In the genomic region with DNA sequence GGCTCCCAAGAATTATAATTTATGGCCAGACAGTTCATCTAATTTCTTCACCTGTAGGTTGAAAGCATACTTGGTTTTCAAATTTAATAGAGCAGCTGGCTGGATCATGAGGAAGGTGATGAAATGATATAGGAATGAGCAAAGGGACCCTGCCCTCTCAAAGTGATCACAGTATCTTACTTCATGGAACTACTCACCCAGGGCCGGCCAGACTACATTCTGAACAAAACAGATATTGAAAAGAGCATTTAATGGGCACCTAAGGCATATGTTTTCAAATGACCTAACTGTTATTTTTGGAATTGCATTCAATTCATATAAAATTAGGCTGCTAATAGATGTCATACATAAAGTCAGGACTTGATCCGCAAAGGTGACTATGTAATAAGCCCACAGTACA, we compare ENCODE assay signal across 1 cellular context.
TF ChIP-seq lines count a peak whose summit lies in the region.

No MANE protein-coding gene starts in this region.

TF ChIP-seq in GM23338, 12 proteins besides CTCF, POLR2A, EP300 and RAD21 (continued from another document):
- TF ChIP-seq, protein P1, sequence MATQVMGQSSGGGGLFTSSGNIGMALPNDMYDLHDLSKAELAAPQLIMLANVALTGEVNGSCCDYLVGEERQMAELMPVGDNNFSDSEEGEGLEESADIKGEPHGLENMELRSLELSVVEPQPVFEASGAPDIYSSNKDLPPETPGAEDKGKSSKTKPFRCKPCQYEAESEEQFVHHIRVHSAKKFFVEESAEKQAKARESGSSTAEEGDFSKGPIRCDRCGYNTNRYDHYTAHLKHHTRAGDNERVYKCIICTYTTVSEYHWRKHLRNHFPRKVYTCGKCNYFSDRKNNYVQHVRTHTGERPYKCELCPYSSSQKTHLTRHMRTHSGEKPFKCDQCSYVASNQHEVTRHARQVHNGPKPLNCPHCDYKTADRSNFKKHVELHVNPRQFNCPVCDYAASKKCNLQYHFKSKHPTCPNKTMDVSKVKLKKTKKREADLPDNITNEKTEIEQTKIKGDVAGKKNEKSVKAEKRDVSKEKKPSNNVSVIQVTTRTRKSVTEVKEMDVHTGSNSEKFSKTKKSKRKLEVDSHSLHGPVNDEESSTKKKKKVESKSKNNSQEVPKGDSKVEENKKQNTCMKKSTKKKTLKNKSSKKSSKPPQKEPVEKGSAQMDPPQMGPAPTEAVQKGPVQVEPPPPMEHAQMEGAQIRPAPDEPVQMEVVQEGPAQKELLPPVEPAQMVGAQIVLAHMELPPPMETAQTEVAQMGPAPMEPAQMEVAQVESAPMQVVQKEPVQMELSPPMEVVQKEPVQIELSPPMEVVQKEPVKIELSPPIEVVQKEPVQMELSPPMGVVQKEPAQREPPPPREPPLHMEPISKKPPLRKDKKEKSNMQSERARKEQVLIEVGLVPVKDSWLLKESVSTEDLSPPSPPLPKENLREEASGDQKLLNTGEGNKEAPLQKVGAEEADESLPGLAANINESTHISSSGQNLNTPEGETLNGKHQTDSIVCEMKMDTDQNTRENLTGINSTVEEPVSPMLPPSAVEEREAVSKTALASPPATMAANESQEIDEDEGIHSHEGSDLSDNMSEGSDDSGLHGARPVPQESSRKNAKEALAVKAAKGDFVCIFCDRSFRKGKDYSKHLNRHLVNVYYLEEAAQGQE (IDR thresholded peaks at IDR 0.05; ENCODE audit: unreplicated experiment): no peak
- TF ChIP-seq NANOG (IDR thresholded peaks at IDR 0.05; ENCODE audit: borderline replicate concordance) (no peak), JUNB (IDR thresholded peaks at IDR 0.05; ENCODE audit: unreplicated experiment) (no peak), ZNF462 (CRISPR knock-in tag; IDR thresholded peaks at IDR 0.05) (no peak), EZH2phosphoT487 (IDR thresholded peaks at IDR 0.05; ENCODE audit: unreplicated experiment) (no peak)
